ENCODE assay signal across 7 cellular contexts in genomic region chr11:40293655-40294342, GRCh38.
DNase-seq lines count a peak whose midpoint lies in the region; ATAC-seq and TF ChIP-seq lines count a peak whose summit lies in the region.

No MANE protein-coding gene starts in this region.

- H3K4me1 ChIP-seq in OCI-LY3 (ENCODE audit: low read length): no peaks in the 10 kb centered on the region
- no peaks in the 10 kb centered on the region for H3K4me1 ChIP-seq in hepatocyte (ENCODE audit: insufficient read depth)
- H3K4me1 ChIP-seq in prostate gland (replicated peaks): no peaks in the 10 kb centered on the region

- no peak for TF ChIP-seq POLR2A in prostate gland (IDR thresholded peaks at IDR 0.05)

- TF ChIP-seq CTCF in OCI-LY3 (IDR thresholded peaks at IDR 0.05; ENCODE audit: low read depth, low read length) (peak; percentile 96), astrocyte of the cerebellum (IDR thresholded peaks at IDR 0.05; ENCODE audit: low read depth, low read length, missing control alignments) (peak; percentile 98), hepatocyte (IDR thresholded peaks at IDR 0.05; ENCODE audit: poor library complexity) (peak; percentile 97), prostate gland (IDR thresholded peaks at IDR 0.05) (peak in 3 of 4 experiments; percentile 46 to 57 (median 51))

- H3K4me3 ChIP-seq in OCI-LY3 (ENCODE audit: low read length): no peak overlapping the region
- peak overlapping the region; percentile 70 for H3K4me3 ChIP-seq in astrocyte of the cerebellum (ENCODE audit: low read depth, low read length)
- H3K4me3 ChIP-seq in hepatocyte: peak overlapping the region; percentile 36
- H3K4me3 ChIP-seq in prostate gland: peak overlapping the region; percentile 18 to 25

- DNase-seq in GM03348 (ENCODE audit: low spot score) (peak; percentile 91), HS-5 (ENCODE audit: low read depth) (peak; percentile 77), astrocyte of the cerebellum (ENCODE audit: low read depth) (peak; percentile 89), hepatocyte (ENCODE audit: low spot score) (peak; percentile 88), prostate gland (ENCODE audit: low spot score) (peak; percentile 9)

- H3K9me2 ChIP-seq in hepatocyte (replicated peaks; ENCODE audit: insufficient read depth): no peaks in the 10 kb centered on the region

- H3K79me2 ChIP-seq in OCI-LY3 (ENCODE audit: low read length) (no peaks in the 10 kb centered on the region), hepatocyte (peaks cover 4% of the 10 kb centered on the region)

- in situ Hi-C loops in astrocyte of the cerebellum (cut with HindIII; ENCODE audit: low sequenced_read_pairs): no loop called here

- no peaks in the 10 kb centered on the region for H3K9me3 ChIP-seq in OCI-LY3 (ENCODE audit: insufficient read depth, low read length)
- H3K9me3 ChIP-seq in hepatocyte (ENCODE audit: low read depth): no peaks in the 10 kb centered on the region
- no peaks in the 10 kb centered on the region for H3K9me3 ChIP-seq in prostate gland

- peak; percentile 99 for ATAC-seq in GM21423 (IDR thresholded peaks at IDR 0.05; ENCODE audit: unreplicated experiment)

- H3K4me2 ChIP-seq in OCI-LY3 (ENCODE audit: low read length) (0 out of 2 replicates have a peak overlapping the region, but pooled peaks have one; percentile 26), hepatocyte (peak overlapping the region; percentile 93)

- H3K36me3 ChIP-seq in OCI-LY3 (replicated peaks; ENCODE audit: low read depth, low read length): no peaks in the 10 kb centered on the region
- no peaks in the 10 kb centered on the region for H3K36me3 ChIP-seq in hepatocyte (replicated peaks; ENCODE audit: insufficient read depth, low read depth)
- H3K36me3 ChIP-seq in prostate gland: no peaks in the 10 kb centered on the region

- H4K20me1 ChIP-seq in OCI-LY3 (ENCODE audit: insufficient read depth, low read length) (no peaks in the 10 kb centered on the region), hepatocyte (ENCODE audit: insufficient read depth, poor library complexity, severe bottlenecking) (no peaks in the 10 kb centered on the region)

- H2AFZ ChIP-seq in OCI-LY3 (ENCODE audit: low read depth, low read length): peak overlapping the region; percentile 84; the same call in 1 of the 2 replicates
- peak overlapping the region; percentile 39 for H2AFZ ChIP-seq in hepatocyte

- no peak overlapping the region for H3K27ac ChIP-seq in OCI-LY3 (ENCODE audit: low read length)
- H3K27ac ChIP-seq in hepatocyte: peak overlapping the region; percentile 56
- H3K27ac ChIP-seq in prostate gland: no peak overlapping the region

- H3K27me3 ChIP-seq in OCI-LY3 (ENCODE audit: low read depth, low read length) (no peaks in the 10 kb centered on the region), hepatocyte (peaks cover 12% of the 10 kb centered on the region), prostate gland (replicated peaks; ENCODE audit: insufficient read depth) (no peaks in the 10 kb centered on the region)

- intact Hi-C loops in prostate gland (cut with DNase I): no loop called here

- 2% methylated on average over 23 of the region's 27 CpGs for WGBS in hepatocyte (ENCODE audit: low lambda C conversion rate, missing lambda C conversion rate)
- WGBS in prostate gland: 2% methylated on average over 27 of the region's 27 CpGs

- H3K9ac ChIP-seq in OCI-LY3 (ENCODE audit: low read length): no peak overlapping the region

Comparison
In these comparisons a context has a peak if more than half of its experiments do, and no peak if none do; other contexts are left out.
1. DNase-seq: peak in every context shown above with its lines; median percentile 91 in GM03348; 89 in astrocyte of the cerebellum; 88 in hepatocyte; 77 in HS-5; 9 in prostate gland.